ENCODE assay signal across 9 cellular contexts in the genomic region with DNA sequence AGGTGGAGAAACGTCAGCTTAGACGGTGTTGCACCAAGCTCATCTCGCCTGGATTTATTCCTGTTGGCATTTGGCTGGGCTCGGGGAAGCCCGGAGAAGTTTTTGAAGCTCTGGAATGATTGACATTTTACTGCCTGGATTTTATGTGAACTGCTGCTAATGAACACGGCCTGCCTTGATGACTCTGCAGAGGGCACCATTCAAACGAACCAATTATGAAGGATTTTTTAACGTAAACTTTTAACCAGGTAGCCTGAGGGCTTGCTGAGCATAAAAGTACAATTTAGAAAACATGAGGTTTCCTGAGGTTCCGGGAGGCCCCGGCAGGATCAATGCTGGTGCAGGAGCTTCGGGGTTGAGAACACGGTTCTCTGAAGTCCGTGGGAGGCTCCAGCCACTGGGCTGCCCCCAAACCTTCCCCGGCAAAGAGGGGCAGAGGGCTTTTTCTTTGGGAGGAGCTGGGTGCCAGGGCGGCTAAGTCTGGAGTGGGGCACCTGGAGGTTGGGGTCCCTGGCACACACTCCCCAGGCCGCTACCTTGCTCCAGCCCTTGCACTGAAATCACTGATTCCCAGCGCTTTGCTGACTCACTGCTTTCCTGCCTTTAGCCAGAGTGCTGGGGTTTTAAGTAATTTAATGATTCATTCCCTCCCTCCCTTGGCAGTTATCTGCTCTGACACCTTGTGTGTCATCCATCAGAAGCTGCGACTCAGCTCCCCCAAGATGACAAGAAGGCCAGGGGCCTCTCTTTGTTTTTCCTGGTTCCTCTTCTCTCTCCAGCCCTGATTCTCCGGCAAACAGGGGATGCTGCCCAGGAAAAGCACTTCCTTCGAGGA.
DNase-seq lines count a peak whose midpoint lies in the region; ATAC-seq, FAIRE-seq and TF ChIP-seq lines count a peak whose summit lies in the region.
"Had no signal": no experiment of that assay in that cellular context is flagged by ENCODE, and none has a peak within 500 bp of the region (broad histone marks: within the 10 kb centered on the region; RNA-seq: fewer than 3 reads in every experiment).

No MANE protein-coding gene starts in this region.

- TF ChIP-seq CTCF in IMR-90 (conservative IDR thresholded peaks at IDR 0.05; ENCODE audit: low read depth, low read length) (no peak), keratinocyte (optimal IDR thresholded peaks at IDR 0.05 in 1 of 3, IDR thresholded peaks at IDR 0.05 in 1 of 3, conservative IDR thresholded peaks at IDR 0.05 in 1 of 3; ENCODE audit: extremely low read depth in 1 of 3, insufficient read depth in 2 of 3, low read length in 3 of 3) (no peak), GM10248 (IDR thresholded peaks at IDR 0.05; ENCODE audit: control extremely low read depth, extremely low read depth, low read depth, missing control alignments) (no peak)

- H3K27ac ChIP-seq in IMR-90 (ENCODE audit: insufficient read depth, low read length) = no peak overlapping the region
- H3K27ac ChIP-seq in keratinocyte (ENCODE audit: control insufficient read depth, insufficient read depth, low read length) = peak overlapping the region; percentile 5

- H2AFZ ChIP-seq in IMR-90 (replicated peaks; ENCODE audit: low read length, poor library complexity) (no peak overlapping the region), keratinocyte (ENCODE audit: control insufficient read depth, low read length) (peak overlapping the region; percentile 28)

- no peak for TF ChIP-seq POLR2A in IMR-90 (IDR thresholded peaks at IDR 0.05; ENCODE audit: low read depth, low read length)

- peak; percentile 70 for ATAC-seq in IMR-90 (ENCODE audit: low read depth)
- ATAC-seq in HG03354 (IDR thresholded peaks at IDR 0.05; ENCODE audit: poor library complexity, severe bottlenecking, unreplicated experiment) = no peak

- in situ Hi-C loops in IMR-90 (cut with MboI; ENCODE audit: low sequenced_read_pairs) = no loop called here

- WGBS in IMR-90 (ENCODE audit: extremely low coverage in 2 of 2, insufficient read length in 1 of 2), 2 experiments = 82% methylated on average over 5 of the region's 20 CpGs; no CpG with 5 or more reads in 1 of the 2 experiments

- no peak overlapping the region for H3K18ac ChIP-seq in IMR-90 (ENCODE audit: low read depth, low read length)

- H2BK20ac ChIP-seq in IMR-90 (ENCODE audit: low read depth, low read length) = no peak overlapping the region

- H3K4ac ChIP-seq in IMR-90 (ENCODE audit: low read depth, low read length) = no peak overlapping the region

- H3K9me1 ChIP-seq in IMR-90 (ENCODE audit: insufficient read depth, low read length) (no peaks in the 10 kb centered on the region), keratinocyte (ENCODE audit: control insufficient read depth, extremely low read depth, insufficient read depth, low read length) (no peaks in the 10 kb centered on the region)

- no peaks in the 10 kb centered on the region for H4K20me1 ChIP-seq in IMR-90 (ENCODE audit: insufficient read depth, low read length)
- H4K20me1 ChIP-seq in keratinocyte (ENCODE audit: control insufficient read depth, extremely low read depth, insufficient read depth, low read length) = no peaks in the 10 kb centered on the region

- no peak overlapping the region for H3K4me3 ChIP-seq in IMR-90 (ENCODE audit: insufficient read depth, low read depth, low read length)
- H3K4me3 ChIP-seq in keratinocyte (ENCODE audit: control insufficient read depth in 2 of 3, extremely low read depth in 1 of 3, insufficient read depth in 2 of 3, low read depth in 1 of 3, low read length in 3 of 3) = no peak overlapping the region

- POLR2A ChIA-PET in IMR-90 (lab: Charles Lee; ENCODE audit: unreplicated experiment) = interaction anchor here (0.6 kb wide), 1 partner anchor 694 kb away, joined by 3 read pairs; no protein-coding TSS in a partner anchor
- POLR2A ChIA-PET in GM10248 (lab: Yijun Ruan, JAX) = no interaction called here

- no peak overlapping the region for H2BK120ac ChIP-seq in IMR-90 (ENCODE audit: low read depth, low read length)

- TF ChIP-seq RAD21 in IMR-90 (IDR thresholded peaks at IDR 0.05; ENCODE audit: low read length) = no peak

- H2BK15ac ChIP-seq in IMR-90 (ENCODE audit: low read depth, low read length) = no peak overlapping the region

- H3K56ac ChIP-seq in IMR-90 (ENCODE audit: extremely low read depth, insufficient read depth, low read length) = no peak overlapping the region

- DNase-seq in AG08395 (ENCODE audit: low spot score) = peak; percentile 84
- peak; percentile 54 for DNase-seq in IMR-90
- peak; percentile 83 for DNase-seq in amniotic stem cell (lab: John Stamatoyannopoulos, UW)
- peak; percentile 32 for DNase-seq in keratinocyte (ENCODE audit: low read depth, low spot score)
- no peak for DNase-seq in D341Med (ENCODE audit: low spot score)
- no peak for DNase-seq in GM10248 (ENCODE audit: extremely low spot score)
- no peak for DNase-seq in HuH-7 (ENCODE audit: low spot score)
- DNase-seq: activated CD8-positive, alpha-beta memory T cell treated with anti-CD3 and anti-CD28 coated beads, Interleukin-2, amount 50 U/mL, for 48 hours had no signal

- H4K5ac ChIP-seq in IMR-90 (ENCODE audit: low read depth, low read length) = no peak overlapping the region

- no peak overlapping the region for H4K91ac ChIP-seq in IMR-90 (ENCODE audit: insufficient read depth, low read depth, low read length)

- dilution Hi-C loops in IMR-90 (cut with HindIII; ENCODE audit: low sequenced_read_pairs, unreplicated experiment) = no loop called here
- dilution Hi-C loops in keratinocyte (cut with MboI; ENCODE audit: extremely low pct_ligation_motif_present, low sequenced_read_pairs) = no loop called here

- no peak overlapping the region for H2AK9ac ChIP-seq in IMR-90 (replicated peaks; ENCODE audit: low read depth, low read length, poor library complexity)

- H3K27me3 ChIP-seq in IMR-90 (ENCODE audit: control insufficient read depth, insufficient read depth, low read length) (no peaks in the 10 kb centered on the region), keratinocyte (ENCODE audit: control insufficient read depth, extremely low read depth, insufficient read depth, low read length) (no peaks in the 10 kb centered on the region)

- no peak overlapping the region for H4K8ac ChIP-seq in IMR-90 (ENCODE audit: low read depth in 2 of 2, low read length in 2 of 2)

- no peak overlapping the region for H3K4me2 ChIP-seq in IMR-90 (ENCODE audit: low read depth, low read length)
- H3K4me2 ChIP-seq in keratinocyte (ENCODE audit: control insufficient read depth, extremely low read depth, insufficient read depth, low read depth, low read length) = peak overlapping the region; percentile 27

- BruUV-seq in IMR-90 (replicated peaks; lab: Mats Ljungman, UMichigan) = no TSS peak

- H3K79me2 ChIP-seq in keratinocyte (ENCODE audit: control insufficient read depth, insufficient read depth, low read length) = no peaks in the 10 kb centered on the region

- FAIRE-seq in keratinocyte (lab: Jason Lieb, UNC) = peak; percentile 94

- no peaks in the 10 kb centered on the region for H3K79me1 ChIP-seq in IMR-90 (ENCODE audit: low read depth in 1 of 2, low read length in 2 of 2)

- H2AK5ac ChIP-seq in IMR-90 (ENCODE audit: low read depth, low read length) = no peak overlapping the region

- H3K14ac ChIP-seq in IMR-90 (replicated peaks; ENCODE audit: low read depth, low read length) = no peak overlapping the region

- no peaks in the 10 kb centered on the region for H3K9me3 ChIP-seq in IMR-90 (ENCODE audit: control insufficient read depth, insufficient read depth, low read length)
- H3K9me3 ChIP-seq in keratinocyte (ENCODE audit: control insufficient read depth, low read depth, low read length) = no peaks in the 10 kb centered on the region

- H3K4me1 ChIP-seq in IMR-90 (ENCODE audit: control insufficient read depth, insufficient read depth, low read length) (no peaks in the 10 kb centered on the region), keratinocyte (ENCODE audit: control insufficient read depth, extremely low read depth, insufficient read depth, low read length) (peaks cover 25% of the 10 kb centered on the region)

- no peak overlapping the region for H2BK5ac ChIP-seq in IMR-90 (ENCODE audit: low read depth, low read length, poor library complexity, severe bottlenecking)

- H3K36me3 ChIP-seq in IMR-90 (ENCODE audit: control insufficient read depth, insufficient read depth, low read length) (no peaks in the 10 kb centered on the region), keratinocyte (ENCODE audit: control insufficient read depth in 2 of 2, extremely low read depth in 1 of 2, insufficient read depth in 2 of 2, low read length in 2 of 2) (no peaks in the 10 kb centered on the region)

- intact Hi-C loops in IMR-90 (cut with micrococcal nuclease) = no loop called here

- H3K23ac ChIP-seq in IMR-90 (ENCODE audit: low read depth, low read length) = no peak overlapping the region

- CTCF ChIA-PET in IMR-90 (lab: Yijun Ruan, JAX) (no interaction called here), GM10248 (lab: Yijun Ruan, JAX) (interaction anchor here (1.5 kb wide), 1 partner anchor 9 kb away, joined by 4 read pairs; no protein-coding TSS in a partner anchor)

- no peak overlapping the region for H3K9ac ChIP-seq in IMR-90 (ENCODE audit: low read depth, low read length)
- peak overlapping the region; percentile 11 for H3K9ac ChIP-seq in keratinocyte (ENCODE audit: control insufficient read depth, extremely low read depth, insufficient read depth, low read length)

TF ChIP-seq in IMR-90, 13 proteins besides CTCF, POLR2A, EP300 and RAD21:
- TF ChIP-seq MAFK (IDR thresholded peaks at IDR 0.05; ENCODE audit: low read depth, low read length) (0 out of 2 replicates have a peak, but pooled peaks have one; percentile 17), RFX5 (IDR thresholded peaks at IDR 0.05; ENCODE audit: low read depth, low read length) (no peak)
TF ChIP-seq in IMR-90: peak in this region for 1.

Comparison
In these comparisons a context has a peak if more than half of its experiments do, and no peak if none do; other contexts are left out.
1. DNase-seq: peak in AG08395 (single experiment), IMR-90 (single experiment), amniotic stem cell (single experiment) and keratinocyte (single experiment); none in D341Med (single experiment), GM10248 (single experiment) and HuH-7 (single experiment).